Comparison of ENCODE assay signal across 8 cellular contexts in the genomic region with DNA sequence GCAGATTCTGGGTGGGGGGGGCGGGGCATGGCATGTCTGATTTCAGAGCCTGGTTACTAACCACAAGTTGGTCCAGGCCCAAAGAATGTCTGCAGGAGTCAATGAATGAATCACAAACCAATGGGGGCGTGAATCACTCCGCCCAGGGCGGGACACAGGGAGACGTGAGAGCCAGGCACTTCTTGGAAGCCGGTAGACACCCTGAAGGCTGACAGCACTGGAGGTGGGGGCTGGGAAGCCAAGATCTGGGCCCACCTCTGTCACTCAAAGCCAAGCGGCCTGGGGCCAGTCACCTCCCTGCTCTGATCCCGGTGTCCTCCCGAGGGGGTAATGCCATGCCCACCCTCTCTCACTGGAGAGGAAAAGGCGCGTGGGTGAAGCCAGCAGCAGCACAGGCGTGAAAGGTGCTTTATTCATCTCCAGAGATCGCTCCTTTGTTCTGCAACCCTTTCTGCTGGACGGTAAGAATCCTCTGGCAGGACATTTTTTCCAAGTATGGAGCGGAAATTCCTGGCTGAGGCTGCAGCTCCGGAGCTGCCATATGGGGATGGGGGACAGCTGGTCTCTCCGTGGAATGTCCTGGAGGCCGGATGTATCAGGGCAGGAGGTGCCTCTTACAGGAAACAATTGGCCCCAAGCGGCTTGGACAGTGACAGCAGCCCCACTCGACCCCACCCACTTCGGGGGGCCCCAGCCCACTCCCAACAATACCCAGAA.
DNase-seq lines count a peak whose midpoint lies in the region; ATAC-seq and TF ChIP-seq lines count a peak whose summit lies in the region.

No MANE protein-coding gene starts in this region.

- peak overlapping the region; percentile 51 for H3K4me3 Mint-ChIP-seq in osteocyte (ENCODE audit: unreplicated experiment)

- TF ChIP-seq POLR2A in esophagus squamous epithelium (IDR thresholded peaks at IDR 0.05) (no peak), prostate gland (IDR thresholded peaks at IDR 0.05) (no peak)

- H3K4me1 ChIP-seq in Panc1 (ENCODE audit: control insufficient read depth, insufficient read depth, low read length) (peaks cover 10% of the 10 kb centered on the region), esophagus squamous epithelium (peaks cover 26 to 47% (median 28%) of the 10 kb centered on the region in 3 donors), prostate gland (replicated peaks) (no peaks in the 10 kb centered on the region)

- H3K27ac Mint-ChIP-seq in osteocyte (ENCODE audit: unreplicated experiment), result peak overlapping the region; percentile 94

- POLR2A ChIA-PET in Panc1 (lab: Charles Lee), result interaction anchor here (0.5 kb wide), 1 partner anchor 16 kb away, joined by 5 read pairs; no protein-coding TSS in a partner anchor

- intact Hi-C loops in Panc1 (cut with micrococcal nuclease; ENCODE audit: unreplicated experiment), result no loop called here
- intact Hi-C loops in esophagus squamous epithelium (cut with DNase I), result loop anchor here (10.0 kb wide), 1 partner anchor 192 kb away; no protein-coding TSS in a partner anchor
- intact Hi-C loops in prostate gland (cut with DNase I), result no loop called here

- H3K9me3 Mint-ChIP-seq in osteocyte (ENCODE audit: unreplicated experiment), result no peaks in the 10 kb centered on the region

- H3K36me3 Mint-ChIP-seq in osteocyte (ENCODE audit: unreplicated experiment), result peaks cover 13% of the 10 kb centered on the region

- DNase-seq in EL (peak; percentile 99), Panc1 (ENCODE audit: low read depth, low spot score) (peak; percentile 47), esophagus squamous epithelium (lab: John Stamatoyannopoulos, UW) (no peak), osteocyte (ENCODE audit: extremely low spot score, unreplicated experiment) (peak; percentile 93), NCI-H2227 treated with DMSO at 0.1 percent for 48 hours (lab: John Stamatoyannopoulos, UW) (no peak), prostate gland (ENCODE audit: low spot score) (no peak), NCI-H1417 treated with DMSO at 0.1 percent for 48 hours (lab: John Stamatoyannopoulos, UW) (no peak)

- H3K4me3 ChIP-seq in Panc1 (ENCODE audit: low read depth in 2 of 2, low read length in 2 of 2) (no peak overlapping the region), esophagus squamous epithelium (peak overlapping the region in 2 of 4 donors; percentile 9 to 46), prostate gland (no peak overlapping the region)

- H3K27me3 ChIP-seq in Panc1 (ENCODE audit: control insufficient read depth, insufficient read depth, low read length), result no peaks in the 10 kb centered on the region
- no peaks in the 10 kb centered on the region for H3K27me3 ChIP-seq in esophagus squamous epithelium
- H3K27me3 ChIP-seq in prostate gland (replicated peaks; ENCODE audit: insufficient read depth), result no peaks in the 10 kb centered on the region

- ATAC-seq in Panc1 (peak; percentile 68), HG03097 (IDR thresholded peaks at IDR 0.05; ENCODE audit: low FRiP score, unreplicated experiment) (no peak)

- H3K4me1 Mint-ChIP-seq in osteocyte (ENCODE audit: unreplicated experiment), result peaks cover 69% of the 10 kb centered on the region

- TF ChIP-seq CTCF in Panc1 (IDR thresholded peaks at IDR 0.05), result no peak
- TF ChIP-seq CTCF in esophagus squamous epithelium (IDR thresholded peaks at IDR 0.05), result peak in 1 of 6 experiments; percentile 7
- no peak for TF ChIP-seq CTCF in osteocyte (IDR thresholded peaks at IDR 0.05)
- TF ChIP-seq CTCF in prostate gland (IDR thresholded peaks at IDR 0.05), result no peak

- in situ Hi-C loops in Panc1 (cut with HindIII; ENCODE audit: low pct_unique_long_range_greater_than_20kb, low sequenced_read_pairs), result no loop called here

- CTCF ChIA-PET in Panc1 (lab: Charles Lee), result no interaction called here

- H3K27me3 Mint-ChIP-seq in osteocyte (ENCODE audit: unreplicated experiment), result no peaks in the 10 kb centered on the region

- no TSS peak for BruUV-seq in Panc1 (replicated peaks; lab: Mats Ljungman, UMichigan)

- no peaks in the 10 kb centered on the region for H3K9me3 ChIP-seq in Panc1 (ENCODE audit: control insufficient read depth, insufficient read depth, low read depth, low read length)
- no peaks in the 10 kb centered on the region for H3K9me3 ChIP-seq in esophagus squamous epithelium
- no peaks in the 10 kb centered on the region for H3K9me3 ChIP-seq in prostate gland

- H3K27ac ChIP-seq in Panc1 (ENCODE audit: low read length) (no peak overlapping the region), esophagus squamous epithelium (peak overlapping the region in 3 of 4 donors; percentile 66 to 81 (median 68)), prostate gland (no peak overlapping the region)

- no peaks in the 10 kb centered on the region for H3K36me3 ChIP-seq in Panc1 (ENCODE audit: control insufficient read depth, insufficient read depth, low read length)
- H3K36me3 ChIP-seq in esophagus squamous epithelium, result peaks cover 0 to 21% (median 4%) of the 10 kb centered on the region in 3 donors
- no peaks in the 10 kb centered on the region for H3K36me3 ChIP-seq in prostate gland

- 19 to 37% methylated on average over 9 to 10 of the region's 21 CpGs for WGBS in esophagus squamous epithelium, 2 donors
- WGBS in prostate gland, result 47% methylated on average over 21 of the region's 21 CpGs

Comparison
In these comparisons a context has a peak if more than half of its experiments do, and no peak if none do; other contexts are left out.
1. DNase-seq: peak in EL (single experiment), Panc1 (single experiment) and osteocyte (single experiment); none in esophagus squamous epithelium (single experiment), NCI-H2227 treated with DMSO at 0.1 percent for 48 hours (single experiment), prostate gland (single experiment) and NCI-H1417 treated with DMSO at 0.1 percent for 48 hours (single experiment).
2. H3K27ac ChIP-seq: peak in esophagus squamous epithelium (3 of 4); none in Panc1 (single experiment) and prostate gland (0 of 2).